In the genomic region with DNA sequence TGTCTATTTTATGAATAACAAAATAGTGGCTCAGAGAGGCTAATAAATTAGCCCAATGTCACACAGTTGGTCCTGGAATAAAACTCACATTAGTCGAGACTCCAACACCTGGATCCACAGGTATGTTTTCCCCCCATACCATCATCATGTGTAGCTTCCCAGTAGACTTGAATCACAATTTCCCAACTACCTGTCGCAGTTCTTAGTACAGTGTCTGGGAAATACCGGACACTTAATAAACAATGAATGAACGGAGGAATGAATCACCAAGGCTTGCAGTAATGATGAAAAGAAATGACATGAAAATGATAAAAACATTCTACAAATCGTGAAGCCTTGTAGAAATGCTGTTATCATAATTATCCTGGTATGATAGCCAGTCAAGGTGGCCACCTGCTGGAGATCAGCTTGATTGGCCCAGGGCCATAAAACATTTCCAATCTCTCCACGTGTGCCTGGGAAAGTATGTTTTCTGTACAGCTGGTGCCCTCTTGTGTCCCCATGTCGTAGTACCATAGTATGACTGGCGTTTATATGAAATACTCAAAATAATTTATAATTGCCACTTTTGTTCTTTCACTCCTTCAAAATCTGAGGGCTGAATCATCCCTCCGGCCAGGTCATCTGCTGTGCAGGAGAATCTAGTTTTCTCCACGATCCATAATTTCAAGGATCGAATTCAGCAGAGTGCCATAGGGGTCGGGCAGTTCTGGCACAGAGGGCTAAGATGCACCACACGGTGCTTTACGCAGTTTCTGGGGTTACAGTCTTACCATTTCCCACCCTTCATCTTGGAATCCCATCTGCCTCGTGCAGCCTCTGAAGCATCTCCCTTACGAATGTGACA, we compare ENCODE assay signal across 9 cellular contexts.
DNase-seq lines count a peak whose midpoint lies in the region; ATAC-seq, FAIRE-seq and TF ChIP-seq lines count a peak whose summit lies in the region.
"Had no signal": no experiment of that assay in that cellular context is flagged by ENCODE, and none has a peak within 500 bp of the region (broad histone marks: within the 10 kb centered on the region; RNA-seq: fewer than 3 reads in every experiment).

No MANE protein-coding gene starts in this region.

- intact Hi-C loops in transverse colon (cut with DNase I; ENCODE audit: low total_unique reads), result no loop called here

- no peaks in the 10 kb centered on the region for H4K20me1 ChIP-seq in OCI-LY3 (ENCODE audit: insufficient read depth, low read length)

- H3K27me3 ChIP-seq in BE2C (no peaks in the 10 kb centered on the region), OCI-LY3 (ENCODE audit: low read depth, low read length) (no peaks in the 10 kb centered on the region), transverse colon (no peaks in the 10 kb centered on the region), tibial nerve (no peaks in the 10 kb centered on the region)

- DNase-seq in BE2C, result peak; percentile 32
- DNase-seq in HTR-8/SVneo (ENCODE audit: insufficient read length, low spot score), result peak; percentile 51
- DNase-seq in erythroblast (lab: John Stamatoyannopoulos, UW), result peak; percentile 14 to 18
- peak; percentile 66 for DNase-seq in transverse colon
- no peak for DNase-seq in putamen (ENCODE audit: low spot score)
- DNase-seq in tibial nerve (ENCODE audit: low spot score in 2 of 2), result no peak
- DNase-seq: stimulated activated naive B cell treated with anti-CD40 and anti-IgM and Interleukin-4, amounts not matched to agents 10 μg/mL and 1 μg/mL and 100 μg/mL, for 72 hours had no signal

- 51 to 79% methylated on average over 4 to 16 of the region's 16 CpGs for WGBS in transverse colon (ENCODE audit: low coverage in 1 of 2), 2 donors
- WGBS in tibial nerve, 2 donors, result 66 to 69% methylated on average over 16 of the region's 16 CpGs

- no peak overlapping the region for H3K9ac ChIP-seq in OCI-LY3 (ENCODE audit: low read length)

- TF ChIP-seq POLR2A in erythroblast (IDR thresholded peaks at IDR 0.05; ENCODE audit: low read length), result no peak
- TF ChIP-seq POLR2A in transverse colon (IDR thresholded peaks at IDR 0.05), result no peak
- TF ChIP-seq POLR2A in tibial nerve (IDR thresholded peaks at IDR 0.05), result no peak

- no peak for ATAC-seq in HG03520 (IDR thresholded peaks at IDR 0.05; ENCODE audit: unreplicated experiment)

- no peak for FAIRE-seq in HTR-8/SVneo (lab: Jason Lieb, UNC)

- peak; percentile 53 for TF ChIP-seq CTCF in BE2C (IDR thresholded peaks at IDR 0.05; ENCODE audit: low read depth, low read length)
- TF ChIP-seq CTCF in OCI-LY3 (IDR thresholded peaks at IDR 0.05; ENCODE audit: low read depth, low read length), result peak; percentile 49
- peak; percentile 47 to 91 (median 66) for TF ChIP-seq CTCF in transverse colon (IDR thresholded peaks at IDR 0.05)
- TF ChIP-seq CTCF in tibial nerve (IDR thresholded peaks at IDR 0.05), result peak in 1 of 5 experiments; percentile 19

- TF ChIP-seq EP300 in transverse colon (IDR thresholded peaks at IDR 0.05; ENCODE audit: low read depth), result no peak
- no peak for TF ChIP-seq EP300 in tibial nerve (IDR thresholded peaks at IDR 0.05)

- H3K4me1 ChIP-seq in BE2C, result no peaks in the 10 kb centered on the region
- no peaks in the 10 kb centered on the region for H3K4me1 ChIP-seq in OCI-LY3 (ENCODE audit: low read length)
- no peaks in the 10 kb centered on the region for H3K4me1 ChIP-seq in transverse colon
- H3K4me1 ChIP-seq in tibial nerve, result no peaks in the 10 kb centered on the region

- H3K27ac ChIP-seq in OCI-LY3 (ENCODE audit: low read length) (no peak overlapping the region), transverse colon (no peak overlapping the region), tibial nerve (no peak overlapping the region)

- H3K36me3 ChIP-seq in BE2C (no peaks in the 10 kb centered on the region), OCI-LY3 (replicated peaks; ENCODE audit: low read depth, low read length) (no peaks in the 10 kb centered on the region), transverse colon (no peaks in the 10 kb centered on the region), tibial nerve (no peaks in the 10 kb centered on the region)

- H3K4me3 ChIP-seq in BE2C (ENCODE audit: low read depth, low read length) (peak overlapping the region; percentile 38), OCI-LY3 (ENCODE audit: low read length) (no peak overlapping the region), transverse colon (no peak overlapping the region), tibial nerve (no peak overlapping the region)

- H3K4me2 ChIP-seq in OCI-LY3 (ENCODE audit: low read length), result no peak overlapping the region

- no peaks in the 10 kb centered on the region for H3K79me2 ChIP-seq in OCI-LY3 (ENCODE audit: low read length)

- in situ Hi-C loops in transverse colon (cut with MboI; ENCODE audit: low pct_ligation_motif_present in 1 of 4, low pct_unique_long_range_greater_than_20kb in 1 of 4, low sequenced_read_pairs in 3 of 4), result loop anchor here in 2 of 4 donors (5.0 to 25.0 kb wide), 3 partner anchors 100 to 485 kb away; no protein-coding TSS in a partner anchor

- H3K9me3 ChIP-seq in BE2C (no peaks in the 10 kb centered on the region), OCI-LY3 (ENCODE audit: insufficient read depth, low read length) (no peaks in the 10 kb centered on the region), transverse colon (no peaks in the 10 kb centered on the region), tibial nerve (no peaks in the 10 kb centered on the region)

- no peak overlapping the region for H2AFZ ChIP-seq in OCI-LY3 (ENCODE audit: low read depth, low read length)

Comparison
In these comparisons a context has a peak if more than half of its experiments do, and no peak if none do; other contexts are left out.
1. DNase-seq: peak in BE2C (single experiment), HTR-8/SVneo (single experiment), erythroblast (2 of 2) and transverse colon (single experiment); none in putamen (single experiment) and tibial nerve (0 of 2).